ENCODE assay signal across 1 cellular context in the genomic region with DNA sequence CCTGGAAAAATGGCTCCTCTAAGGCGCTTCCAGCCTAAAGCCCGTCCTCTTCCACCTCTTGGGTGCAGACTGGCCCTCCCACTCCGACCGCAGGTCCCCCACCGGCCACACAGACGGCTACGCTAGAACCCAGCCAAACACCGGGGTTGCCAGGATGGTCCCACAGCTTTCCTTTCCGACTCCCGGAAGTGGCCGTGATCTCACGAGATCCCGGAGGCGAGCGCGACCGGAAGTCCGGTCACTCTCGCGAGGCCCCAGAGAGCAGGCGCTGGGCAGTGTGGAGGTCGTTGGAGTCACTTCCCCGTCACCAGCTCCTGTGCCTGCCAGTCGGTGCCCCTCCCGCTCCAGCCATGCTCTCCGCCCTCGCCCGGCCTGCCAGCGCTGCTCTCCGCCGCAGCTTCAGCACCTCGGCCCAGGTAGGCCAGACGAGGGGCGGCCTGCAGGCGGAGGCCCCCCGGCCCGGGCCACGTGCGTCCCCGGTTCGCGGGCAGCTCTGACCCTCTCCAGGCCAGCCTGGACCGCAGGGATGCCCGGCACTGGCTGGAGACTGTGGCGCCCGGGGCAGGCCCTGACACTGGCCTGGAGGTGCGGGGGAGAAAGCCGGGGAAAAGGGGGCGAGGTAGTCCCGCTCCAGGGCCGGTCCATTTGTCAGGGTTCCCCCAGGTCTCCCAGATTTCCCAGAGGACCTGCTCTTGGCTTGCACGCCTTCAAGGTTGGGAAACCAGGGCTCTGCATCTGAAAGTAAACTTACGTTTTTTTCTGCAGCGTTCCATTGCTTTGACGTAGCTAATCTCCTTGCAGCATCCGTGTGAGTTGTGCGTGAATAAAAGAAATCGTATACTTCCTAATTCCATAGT.
A peak's percentile ranks its signal among the peaks of the same experiment; 100 is the strongest.
TF ChIP-seq lines count a peak whose summit lies in the region.

A gene with protein sequence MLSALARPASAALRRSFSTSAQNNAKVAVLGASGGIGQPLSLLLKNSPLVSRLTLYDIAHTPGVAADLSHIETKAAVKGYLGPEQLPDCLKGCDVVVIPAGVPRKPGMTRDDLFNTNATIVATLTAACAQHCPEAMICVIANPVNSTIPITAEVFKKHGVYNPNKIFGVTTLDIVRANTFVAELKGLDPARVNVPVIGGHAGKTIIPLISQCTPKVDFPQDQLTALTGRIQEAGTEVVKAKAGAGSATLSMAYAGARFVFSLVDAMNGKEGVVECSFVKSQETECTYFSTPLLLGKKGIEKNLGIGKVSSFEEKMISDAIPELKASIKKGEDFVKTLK (plus strand): TSS at position 296 of the 857 bp plus-strand sequence. CDS start 55 bp downstream, at position 351.
STYXL1 (minus strand) TSS at position 190 of the 857 bp plus-strand sequence. CDS start 17,477 bp downstream, outside the sequence.

TF ChIP-seq in K562, 482 proteins besides CTCF, POLR2A, EP300 and RAD21 (continued from another document and continues in another):
- TF ChIP-seq ZHX1 (conservative IDR thresholded peaks at IDR 0.05; ENCODE audit: low read length) (peak; percentile 99), ESRRA (IDR thresholded peaks at IDR 0.05; ENCODE audit: borderline replicate concordance, low read depth) (peak; percentile 99), CBX1 (IDR thresholded peaks at IDR 0.05; ENCODE audit: low read depth) (peak; percentile 85; the same call in 1 of the 2 replicates), TBP (optimal IDR thresholded peaks at IDR 0.05; ENCODE audit: low read depth, low read length) (peak; percentile 95), ATF7 (IDR thresholded peaks at IDR 0.05) (peak; percentile 85), ZNF140 (CRISPR knock-in tag; IDR thresholded peaks at IDR 0.05) (no peak), NCOA4 (IDR thresholded peaks at IDR 0.05; ENCODE audit: partially characterized antibody) (no peak), SUPT5H (IDR thresholded peaks at IDR 0.05) (peak; percentile 97), ZNF518B (CRISPR knock-in tag; IDR thresholded peaks at IDR 0.05) (no peak), PRPF4 (IDR thresholded peaks at IDR 0.05; ENCODE audit: insufficient read depth, low read depth, low read length, poor library complexity, severe bottlenecking) (peak; percentile 80), STAG1 (CRISPR knock-in tag; IDR thresholded peaks at IDR 0.05; ENCODE audit: borderline replicate concordance) (peak; percentile 34; the same call in 1 of the 2 replicates), STAT6 (CRISPR knock-in tag; IDR thresholded peaks at IDR 0.05) (no peak; the same call in none of the 2 replicates), DPF2 (IDR thresholded peaks at IDR 0.05) (no peak; the same call in 1 of the 2 replicates), MLX (CRISPR knock-in tag; conservative IDR thresholded peaks at IDR 0.05) (no peak), SMARCC2 (IDR thresholded peaks at IDR 0.05; ENCODE audit: low read depth) (no peak), NKRF (IDR thresholded peaks at IDR 0.05; ENCODE audit: borderline replicate concordance) (peak; percentile 98), STAT5B (CRISPR knock-in tag; IDR thresholded peaks at IDR 0.05) (no peak), ZNF449 (CRISPR knock-in tag; IDR thresholded peaks at IDR 0.05) (no peak), TARDBP (IDR thresholded peaks at IDR 0.05) (0 out of 2 replicates have a peak, but pooled peaks have one; percentile 37), EGR1 (conservative IDR thresholded peaks at IDR 0.05) (0 out of 2 replicates have a peak, but pooled peaks have one; percentile 24)
- TF ChIP-seq, protein P1, sequence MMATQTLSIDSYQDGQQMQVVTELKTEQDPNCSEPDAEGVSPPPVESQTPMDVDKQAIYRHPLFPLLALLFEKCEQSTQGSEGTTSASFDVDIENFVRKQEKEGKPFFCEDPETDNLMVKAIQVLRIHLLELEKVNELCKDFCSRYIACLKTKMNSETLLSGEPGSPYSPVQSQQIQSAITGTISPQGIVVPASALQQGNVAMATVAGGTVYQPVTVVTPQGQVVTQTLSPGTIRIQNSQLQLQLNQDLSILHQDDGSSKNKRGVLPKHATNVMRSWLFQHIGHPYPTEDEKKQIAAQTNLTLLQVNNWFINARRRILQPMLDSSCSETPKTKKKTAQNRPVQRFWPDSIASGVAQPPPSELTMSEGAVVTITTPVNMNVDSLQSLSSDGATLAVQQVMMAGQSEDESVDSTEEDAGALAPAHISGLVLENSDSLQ (IDR thresholded peaks at IDR 0.05): peak; percentile 58; the same call in 1 of the 2 replicates
- TF ChIP-seq, protein P2, sequence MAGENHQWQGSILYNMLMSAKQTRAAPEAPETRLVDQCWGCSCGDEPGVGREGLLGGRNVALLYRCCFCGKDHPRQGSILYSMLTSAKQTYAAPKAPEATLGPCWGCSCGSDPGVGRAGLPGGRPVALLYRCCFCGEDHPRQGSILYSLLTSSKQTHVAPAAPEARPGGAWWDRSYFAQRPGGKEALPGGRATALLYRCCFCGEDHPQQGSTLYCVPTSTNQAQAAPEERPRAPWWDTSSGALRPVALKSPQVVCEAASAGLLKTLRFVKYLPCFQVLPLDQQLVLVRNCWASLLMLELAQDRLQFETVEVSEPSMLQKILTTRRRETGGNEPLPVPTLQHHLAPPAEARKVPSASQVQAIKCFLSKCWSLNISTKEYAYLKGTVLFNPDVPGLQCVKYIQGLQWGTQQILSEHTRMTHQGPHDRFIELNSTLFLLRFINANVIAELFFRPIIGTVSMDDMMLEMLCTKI (IDR thresholded peaks at IDR 0.05; ENCODE audit: partially characterized antibody): no peak
- TF ChIP-seq, protein P3, sequence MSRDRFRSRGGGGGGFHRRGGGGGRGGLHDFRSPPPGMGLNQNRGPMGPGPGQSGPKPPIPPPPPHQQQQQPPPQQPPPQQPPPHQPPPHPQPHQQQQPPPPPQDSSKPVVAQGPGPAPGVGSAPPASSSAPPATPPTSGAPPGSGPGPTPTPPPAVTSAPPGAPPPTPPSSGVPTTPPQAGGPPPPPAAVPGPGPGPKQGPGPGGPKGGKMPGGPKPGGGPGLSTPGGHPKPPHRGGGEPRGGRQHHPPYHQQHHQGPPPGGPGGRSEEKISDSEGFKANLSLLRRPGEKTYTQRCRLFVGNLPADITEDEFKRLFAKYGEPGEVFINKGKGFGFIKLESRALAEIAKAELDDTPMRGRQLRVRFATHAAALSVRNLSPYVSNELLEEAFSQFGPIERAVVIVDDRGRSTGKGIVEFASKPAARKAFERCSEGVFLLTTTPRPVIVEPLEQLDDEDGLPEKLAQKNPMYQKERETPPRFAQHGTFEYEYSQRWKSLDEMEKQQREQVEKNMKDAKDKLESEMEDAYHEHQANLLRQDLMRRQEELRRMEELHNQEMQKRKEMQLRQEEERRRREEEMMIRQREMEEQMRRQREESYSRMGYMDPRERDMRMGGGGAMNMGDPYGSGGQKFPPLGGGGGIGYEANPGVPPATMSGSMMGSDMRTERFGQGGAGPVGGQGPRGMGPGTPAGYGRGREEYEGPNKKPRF (IDR thresholded peaks at IDR 0.05; ENCODE audit: low read depth, low read length): no peak
- TF ChIP-seq, protein P4, sequence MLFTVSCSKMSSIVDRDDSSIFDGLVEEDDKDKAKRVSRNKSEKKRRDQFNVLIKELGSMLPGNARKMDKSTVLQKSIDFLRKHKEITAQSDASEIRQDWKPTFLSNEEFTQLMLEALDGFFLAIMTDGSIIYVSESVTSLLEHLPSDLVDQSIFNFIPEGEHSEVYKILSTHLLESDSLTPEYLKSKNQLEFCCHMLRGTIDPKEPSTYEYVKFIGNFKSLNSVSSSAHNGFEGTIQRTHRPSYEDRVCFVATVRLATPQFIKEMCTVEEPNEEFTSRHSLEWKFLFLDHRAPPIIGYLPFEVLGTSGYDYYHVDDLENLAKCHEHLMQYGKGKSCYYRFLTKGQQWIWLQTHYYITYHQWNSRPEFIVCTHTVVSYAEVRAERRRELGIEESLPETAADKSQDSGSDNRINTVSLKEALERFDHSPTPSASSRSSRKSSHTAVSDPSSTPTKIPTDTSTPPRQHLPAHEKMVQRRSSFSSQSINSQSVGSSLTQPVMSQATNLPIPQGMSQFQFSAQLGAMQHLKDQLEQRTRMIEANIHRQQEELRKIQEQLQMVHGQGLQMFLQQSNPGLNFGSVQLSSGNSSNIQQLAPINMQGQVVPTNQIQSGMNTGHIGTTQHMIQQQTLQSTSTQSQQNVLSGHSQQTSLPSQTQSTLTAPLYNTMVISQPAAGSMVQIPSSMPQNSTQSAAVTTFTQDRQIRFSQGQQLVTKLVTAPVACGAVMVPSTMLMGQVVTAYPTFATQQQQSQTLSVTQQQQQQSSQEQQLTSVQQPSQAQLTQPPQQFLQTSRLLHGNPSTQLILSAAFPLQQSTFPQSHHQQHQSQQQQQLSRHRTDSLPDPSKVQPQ (CRISPR knock-in tag; IDR thresholded peaks at IDR 0.05; ENCODE audit: borderline replicate concordance): no peak
